Comparison of ENCODE assay signal across 9 cellular contexts in genomic region chr5:80959768-80960442, GRCh38. TPM values are rescaled to one million over a fixed set of nuclear protein-coding genes. Genes with fewer than 3 reads are reported as not detected.
DNase-seq lines count a peak whose midpoint lies in the region; ATAC-seq, FAIRE-seq and TF ChIP-seq lines count a peak whose summit lies in the region.
"Had no signal": no experiment of that assay in that cellular context is flagged by ENCODE, and none has a peak within 500 bp of the region (broad histone marks: within the 10 kb centered on the region; RNA-seq: fewer than 3 reads in every experiment).

TSS of gene RASGRF2 (plus strand) at chr5:80960363. CDS start at chr5:80960739, 376 bp downstream.

- no peak within 1 kb of the TSS for H2BK120ac ChIP-seq in neuronal stem cell (ENCODE audit: low read depth, low read length)

- CTCF ChIA-PET in CD4-positive, alpha-beta T cell (lab: Charles Lee), result interaction anchor here (1.2 to 2.1 kb wide), 4 partner anchors 48 to 148 kb away, joined by 3 to 15 read pairs (median 8); no protein-coding TSS in a partner anchor

- H3K4me1 Mint-ChIP-seq in CD4-positive, alpha-beta T cell (ENCODE audit: low read depth), result peaks cover 68% of the 10 kb centered on the region

- H3K9ac ChIP-seq in NT2/D1 (ENCODE audit: insufficient read length, low read depth) (peak within 1 kb of the TSS; percentile 80), neuronal stem cell (ENCODE audit: low read depth, low read length, poor library complexity) (peak within 1 kb of the TSS; percentile 64)

- POLR2A ChIA-PET in CD4-positive, alpha-beta T cell (lab: Charles Lee), result interaction anchor here (0.7 to 6.0 kb wide), 4 partner anchors 47 to 304 kb away, joined by 3 to 82 read pairs (median 5); partner anchors contain the start of gene DHFR

- peak; percentile 6 for ATAC-seq in CD4-positive, alpha-beta T cell (ENCODE audit: poor library complexity)
- no peak for ATAC-seq in thoracic aorta (ENCODE audit: insufficient number of reproducible peaks, low FRiP score, low read depth)
- ATAC-seq in GM21528 (IDR thresholded peaks at IDR 0.05; ENCODE audit: low FRiP score, unreplicated experiment), result no peak

- no peaks in the 10 kb centered on the region for H3K27me3 ChIP-seq in CD4-positive, alpha-beta T cell (ENCODE audit: control insufficient read depth, insufficient read depth, low read length)
- H3K27me3 ChIP-seq in NT2/D1 (ENCODE audit: insufficient read depth, insufficient read length) (peaks cover 18% of the 10 kb centered on the region), neuronal stem cell (ENCODE audit: control insufficient read depth in 3 of 3, insufficient read depth in 3 of 3, low read depth in 1 of 3, low read length in 3 of 3) (peaks cover 14 to 96% (median 40%) of the 10 kb centered on the region in 3 experiments), thoracic aorta (replicated peaks; ENCODE audit: insufficient read depth) (no peaks in the 10 kb centered on the region)

- WGBS in neuronal stem cell (ENCODE audit: extremely low coverage in 2 of 2, insufficient read length in 2 of 2, insufficient replicate concordance in 1 of 2), 2 donors, result no CpG with 5 or more reads among the region's 66 CpGs

- no peak within 1 kb of the TSS for H4K8ac ChIP-seq in neuronal stem cell (ENCODE audit: low read depth, low read length)

- no peak for FAIRE-seq in frontal cortex (lab: Jason Lieb, UNC)

- peak within 1 kb of the TSS; percentile 45 for H3K18ac ChIP-seq in neuronal stem cell (ENCODE audit: low read length)

- H4K91ac ChIP-seq in neuronal stem cell (ENCODE audit: low read depth, low read length, poor library complexity), result no peak within 1 kb of the TSS

- H3K36me3 ChIP-seq in NT2/D1 (ENCODE audit: insufficient read depth, insufficient read length, low read length) (no peaks in the 10 kb centered on the region), neuronal stem cell (replicated peaks in 1 of 2; ENCODE audit: control insufficient read depth in 2 of 2, insufficient read depth in 2 of 2, low read length in 2 of 2) (no peaks in the 10 kb centered on the region), thoracic aorta (no peaks in the 10 kb centered on the region)
- H3K36me3 ChIP-seq: neutrophil had no signal

- peak within 1 kb of the TSS; percentile 34 for H3K23ac ChIP-seq in neuronal stem cell (ENCODE audit: low read depth, low read length, poor library complexity)

- no peaks in the 10 kb centered on the region for H3K9me3 ChIP-seq in CD4-positive, alpha-beta T cell (ENCODE audit: control insufficient read depth, low read length)
- H3K9me3 ChIP-seq in NT2/D1 (ENCODE audit: insufficient read depth, low read length), result peaks cover 7% of the 10 kb centered on the region; the same call in 1 of the 2 replicates
- H3K9me3 ChIP-seq in neuronal stem cell (replicated peaks in 1 of 2; ENCODE audit: control insufficient read depth in 2 of 2, insufficient read depth in 1 of 2, low read depth in 1 of 2, low read length in 2 of 2), result no peaks in the 10 kb centered on the region
- no peaks in the 10 kb centered on the region for H3K9me3 ChIP-seq in thoracic aorta
- H3K9me3 ChIP-seq: neutrophil had no signal

- peak within 1 kb of the TSS; percentile 93 for H3K4me3 Mint-ChIP-seq in CD4-positive, alpha-beta T cell

- H3K4me1 ChIP-seq in NT2/D1 (ENCODE audit: insufficient read depth, insufficient read length) (peaks cover 7% of the 10 kb centered on the region), neuronal stem cell (ENCODE audit: control insufficient read depth in 2 of 2, insufficient read depth in 1 of 2, low read depth in 1 of 2, low read length in 2 of 2) (peaks cover 5 to 8% of the 10 kb centered on the region in 2 donors), thoracic aorta (ENCODE audit: control insufficient read depth in 1 of 2, low read depth in 2 of 2) (peaks cover 0 to 6% of the 10 kb centered on the region in 2 donors)

- peak within 1 kb of the TSS; percentile 43 for H3K27ac ChIP-seq in CD4-positive, alpha-beta T cell (ENCODE audit: low read depth, low read length)
- H3K27ac ChIP-seq in neuronal stem cell (replicated peaks; ENCODE audit: low read length) (no peak within 1 kb of the TSS), thoracic aorta (peak within 1 kb of the TSS; percentile 22 to 67)
- H3K27ac ChIP-seq: neutrophil had no signal

- peak within 1 kb of the TSS; percentile 88 for H3K27ac Mint-ChIP-seq in CD4-positive, alpha-beta T cell

- peak within 1 kb of the TSS; percentile 75 for H2AFZ ChIP-seq in neuronal stem cell (ENCODE audit: low read length)

- no peaks in the 10 kb centered on the region for H3K79me1 ChIP-seq in neuronal stem cell (ENCODE audit: low read depth, low read length)

- H3K4ac ChIP-seq in neuronal stem cell (ENCODE audit: low read length), result no peak within 1 kb of the TSS

- no peak within 1 kb of the TSS for H2BK15ac ChIP-seq in neuronal stem cell (ENCODE audit: low read length)

- no peaks in the 10 kb centered on the region for H3K9me3 Mint-ChIP-seq in CD4-positive, alpha-beta T cell

- peak within 1 kb of the TSS; percentile 73 for H3K4me2 ChIP-seq in neuronal stem cell (ENCODE audit: insufficient read depth, low read length, poor library complexity, severe bottlenecking)

- peak within 1 kb of the TSS; percentile 60 for H3K14ac ChIP-seq in neuronal stem cell (ENCODE audit: low read length)

- H3K4me3 ChIP-seq in NT2/D1 (ENCODE audit: insufficient read length, low read depth) (peak within 1 kb of the TSS; percentile 71), neuronal stem cell (ENCODE audit: low read length in 2 of 2) (peak within 1 kb of the TSS; percentile 16 to 76), thoracic aorta (peak within 1 kb of the TSS; percentile 70)

- TF ChIP-seq CTCF in CD4-positive, alpha-beta T cell (IDR thresholded peaks at IDR 0.05), result no peak
- no peak for TF ChIP-seq CTCF in thoracic aorta (IDR thresholded peaks at IDR 0.05)

- DNase-seq in CD4-positive, alpha-beta T cell, result peak; percentile 22 to 59 (median 40)
- no peak for DNase-seq in NT2/D1 (ENCODE audit: low read depth, low spot score)
- peak; percentile 41 for DNase-seq in activated gamma-delta T cell treated with Interleukin-2 at 50 U/mL for 16 hours
- peak; percentile 59 to 67 for DNase-seq in frontal cortex (ENCODE audit: low spot score in 2 of 2)
- DNase-seq in neuronal stem cell (ENCODE audit: low spot score), result peak; percentile 49
- no peak for DNase-seq in thoracic aorta (ENCODE audit: low spot score)
- DNase-seq in COLO829 (ENCODE audit: low spot score), result no peak

- H2AK5ac ChIP-seq in neuronal stem cell (ENCODE audit: low read depth, low read length), result no peak within 1 kb of the TSS

- intact Hi-C loops in CD4-positive, alpha-beta T cell (cut with DNase I, micrococcal nuclease), result loop anchor here (2.0 to 5.0 kb wide), 5 partner anchors 47 to 149 kb away; no protein-coding TSS in a partner anchor

- no peak within 1 kb of the TSS for H2BK5ac ChIP-seq in neuronal stem cell (ENCODE audit: low read length)

- no peak within 1 kb of the TSS for H2BK12ac ChIP-seq in neuronal stem cell (ENCODE audit: low read length)

- no peaks in the 10 kb centered on the region for H3K27me3 Mint-ChIP-seq in CD4-positive, alpha-beta T cell

- H3K36me3 Mint-ChIP-seq in CD4-positive, alpha-beta T cell (ENCODE audit: low read depth), result peaks cover 10% of the 10 kb centered on the region

RNA-seq across cellular contexts. Expression of gene RASGRF2, which starts in this region (rescaled TPM):
- 10 to 100 TPM; 21.9 to 24.9 TPM for total RNA-seq in CD4-positive, alpha-beta T cell
- 12.2 TPM for total RNA-seq in frontal cortex
- polyA plus RNA-seq in neuronal stem cell (2013, experiment 1 of 2), result 0.03 TPM
- 0.03 TPM for polyA plus RNA-seq in neuronal stem cell (2013, experiment 2 of 2)
- 10 to 100 TPM in 1 of 2 donors, 1 to 10 TPM in 1; 6.9 to 13.9 TPM for total RNA-seq in thoracic aorta

Comparison
In these comparisons a context has a peak if more than half of its experiments do, and no peak if none do; other contexts are left out.
1. DNase-seq: peak in CD4-positive, alpha-beta T cell (10 of 10), activated gamma-delta T cell treated with Interleukin-2 at 50 U/mL for 16 hours (single experiment), frontal cortex (2 of 2) and neuronal stem cell (single experiment); none in NT2/D1 (single experiment), thoracic aorta (single experiment) and COLO829 (single experiment).
2. Peak in every context shown above with its lines, with median percentiles within 50 percentile points of each other: H3K4me3 ChIP-seq.